ENCODE assay signal across 8 cellular contexts in genomic region chr2:42359894-42360483, GRCh38. TPM values are rescaled to one million over a fixed set of nuclear protein-coding genes. Genes with fewer than 3 reads are reported as not detected.
A peak's percentile ranks its signal among the peaks of the same experiment; 100 is the strongest.
DNase-seq lines count a peak whose midpoint lies in the region; ATAC-seq and TF ChIP-seq lines count a peak whose summit lies in the region.

No MANE protein-coding gene starts in this region.

- H4K20me1 ChIP-seq in IMR-90 (ENCODE audit: insufficient read depth, low read length) (peaks cover 42% of the 10 kb centered on the region), hepatocyte (ENCODE audit: insufficient read depth, poor library complexity, severe bottlenecking) (peaks cover 29% of the 10 kb centered on the region)

- H3K4me2 ChIP-seq in IMR-90 (ENCODE audit: low read depth, low read length): peak overlapping the region; percentile 99
- peak overlapping the region; percentile 70 for H3K4me2 ChIP-seq in hepatocyte

- H2AFZ ChIP-seq in IMR-90 (replicated peaks; ENCODE audit: low read length, poor library complexity) (no peak overlapping the region), hepatocyte (no peak overlapping the region)

- H3K79me1 ChIP-seq in IMR-90 (ENCODE audit: low read depth in 1 of 2, low read length in 2 of 2): peaks cover 11 to 44% of the 10 kb centered on the region in 2 experiments

- DNase-seq in IMR-90: peak; percentile 58
- DNase-seq in activated CD8-positive, alpha-beta memory T cell treated with anti-CD3 and anti-CD28 coated beads, Interleukin-2, amount 10 ng/mL, durations not matched to agents 7 days and 5 days: peak; percentile 56
- peak; percentile 46 for DNase-seq in hepatocyte (ENCODE audit: low spot score)
- DNase-seq in stimulated activated CD8-positive, alpha-beta memory T cell treated with anti-CD3 and anti-CD28 coated beads, Interleukin-4, amount 100 ng/mL, for 48 hours: peak; percentile 47
- no peak for DNase-seq in occipital lobe (lab: John Stamatoyannopoulos, UW)
- DNase-seq in omental fat pad (ENCODE audit: low spot score): no peak
- DNase-seq in NCI-H128 (lab: John Stamatoyannopoulos, UW; ENCODE audit: unreplicated experiment): no peak

- H4K91ac ChIP-seq in IMR-90 (ENCODE audit: insufficient read depth, low read depth, low read length): no peak overlapping the region

- intact Hi-C loops in IMR-90 (cut with micrococcal nuclease): loop anchor here (5.0 to 10.0 kb wide), 3 partner anchors 62 to 505 kb away; no protein-coding TSS in a partner anchor

- H2BK5ac ChIP-seq in IMR-90 (ENCODE audit: low read depth, low read length, poor library complexity, severe bottlenecking): no peak overlapping the region

- CTCF ChIA-PET in IMR-90 (lab: Yijun Ruan, JAX): no interaction called here
- CTCF ChIA-PET in activated CD8-positive, alpha-beta memory T cell treated with anti-CD3 and anti-CD28 coated beads, Interleukin-2, amount 10 ng/mL, durations not matched to agents 7 days and 5 days (lab: Charles Lee): interaction anchor here (0.6 to 1.6 kb wide), 7 partner anchors 9 to 519 kb away, joined by 3 to 5 read pairs (median 3); no protein-coding TSS in a partner anchor

- no peak overlapping the region for H2BK120ac ChIP-seq in IMR-90 (ENCODE audit: low read depth, low read length)

- H3K14ac ChIP-seq in IMR-90 (replicated peaks; ENCODE audit: low read depth, low read length): peak overlapping the region; percentile 80; the same call in 1 of the 2 replicates

- H3K9me3 ChIP-seq in IMR-90 (ENCODE audit: control insufficient read depth, insufficient read depth, low read length) (no peaks in the 10 kb centered on the region), hepatocyte (ENCODE audit: low read depth) (no peaks in the 10 kb centered on the region)

- peak overlapping the region; percentile 62; the same call in 1 of the 2 replicates for H3K56ac ChIP-seq in IMR-90 (ENCODE audit: extremely low read depth, insufficient read depth, low read length)

- peaks cover 10% of the 10 kb centered on the region for H3K9me1 ChIP-seq in IMR-90 (ENCODE audit: insufficient read depth, low read length)

- TF ChIP-seq POLR2A in IMR-90 (IDR thresholded peaks at IDR 0.05; ENCODE audit: low read depth, low read length): no peak

- H3K4me1 Mint-ChIP-seq in activated CD8-positive, alpha-beta memory T cell treated with anti-CD3 and anti-CD28 coated beads, Interleukin-2, amount 10 ng/mL, durations not matched to agents 7 days and 5 days: peaks cover 37% of the 10 kb centered on the region

- peaks cover 14% of the 10 kb centered on the region for H3K36me3 Mint-ChIP-seq in activated CD8-positive, alpha-beta memory T cell treated with anti-CD3 and anti-CD28 coated beads, Interleukin-2, amount 10 ng/mL, durations not matched to agents 7 days and 5 days

- peak overlapping the region; percentile 88 for H3K27ac Mint-ChIP-seq in activated CD8-positive, alpha-beta memory T cell treated with anti-CD3 and anti-CD28 coated beads, Interleukin-2, amount 10 ng/mL, durations not matched to agents 7 days and 5 days

- H3K27ac ChIP-seq in C4-2B (peak overlapping the region; percentile 97), IMR-90 (ENCODE audit: insufficient read depth, low read length) (peak overlapping the region; percentile 41; the same call in 1 of the 2 replicates), hepatocyte (peak overlapping the region; percentile 93)

- TF ChIP-seq CTCF in C4-2B (conservative IDR thresholded peaks at IDR 0.05) (no peak), IMR-90 (conservative IDR thresholded peaks at IDR 0.05; ENCODE audit: low read depth, low read length) (no peak), hepatocyte (IDR thresholded peaks at IDR 0.05; ENCODE audit: poor library complexity) (no peak), omental fat pad (IDR thresholded peaks at IDR 0.05) (no peak)

- H3K9me2 ChIP-seq in hepatocyte (replicated peaks; ENCODE audit: insufficient read depth): no peaks in the 10 kb centered on the region

- no peak for TF ChIP-seq RAD21 in IMR-90 (IDR thresholded peaks at IDR 0.05; ENCODE audit: low read length)

- POLR2A ChIA-PET in IMR-90 (lab: Charles Lee; ENCODE audit: unreplicated experiment): no interaction called here

- H3K4me3 Mint-ChIP-seq in activated CD8-positive, alpha-beta memory T cell treated with anti-CD3 and anti-CD28 coated beads, Interleukin-2, amount 10 ng/mL, durations not matched to agents 7 days and 5 days: peak overlapping the region; percentile 83

- peak overlapping the region; percentile 86 for H3K4me3 ChIP-seq in IMR-90 (ENCODE audit: insufficient read depth, low read depth, low read length)
- peak overlapping the region; percentile 74 for H3K4me3 ChIP-seq in hepatocyte

- dilution Hi-C loops in IMR-90 (cut with HindIII; ENCODE audit: low sequenced_read_pairs, unreplicated experiment): no loop called here

- H3K27me3 ChIP-seq in IMR-90 (ENCODE audit: control insufficient read depth, insufficient read depth, low read length) (peaks cover 2% of the 10 kb centered on the region), hepatocyte (no peaks in the 10 kb centered on the region)

- 0 out of 2 replicates have a peak, but pooled peaks cover 1% of the 10 kb centered on the region for H3K36me3 ChIP-seq in IMR-90 (ENCODE audit: control insufficient read depth, insufficient read depth, low read length)
- H3K36me3 ChIP-seq in hepatocyte (replicated peaks; ENCODE audit: insufficient read depth, low read depth): no peaks in the 10 kb centered on the region

- H3K79me2 ChIP-seq in hepatocyte: peaks cover 59% of the 10 kb centered on the region

- H4K5ac ChIP-seq in IMR-90 (ENCODE audit: low read depth, low read length): no peak overlapping the region; the same call in 1 of the 2 replicates

- TSS peak; percentile 72 for BruUV-seq in IMR-90 (replicated peaks; lab: Mats Ljungman, UMichigan)

- 33% methylated on average over 5 of the region's 13 CpGs; no CpG with 5 or more reads in 1 of the 2 experiments for WGBS in IMR-90 (ENCODE audit: extremely low coverage in 2 of 2, insufficient read length in 1 of 2), 2 experiments
- WGBS in hepatocyte (ENCODE audit: low lambda C conversion rate, missing lambda C conversion rate): 28% methylated on average over 13 of the region's 13 CpGs

- no peak overlapping the region for H3K18ac ChIP-seq in IMR-90 (ENCODE audit: low read depth, low read length)

- H2AK9ac ChIP-seq in IMR-90 (replicated peaks; ENCODE audit: low read depth, low read length, poor library complexity): peak overlapping the region; percentile 96

- H4K8ac ChIP-seq in IMR-90 (ENCODE audit: low read depth in 2 of 2, low read length in 2 of 2): peak overlapping the region in 1 of 2 experiments; percentile 89; a peak in 1 of 4 replicates

- peak overlapping the region; percentile 87 for H3K4ac ChIP-seq in IMR-90 (ENCODE audit: low read depth, low read length)

- H3K9ac ChIP-seq in IMR-90 (ENCODE audit: low read depth, low read length): peak overlapping the region; percentile 92

- ATAC-seq in IMR-90 (ENCODE audit: low read depth): no peak
- peak; percentile 3 for ATAC-seq in activated CD8-positive, alpha-beta memory T cell treated with anti-CD3 and anti-CD28 coated beads, Interleukin-2, amount 10 ng/mL, durations not matched to agents 7 days and 5 days
- ATAC-seq in omental fat pad (ENCODE audit: low FRiP score): no peak

- H3K4me1 ChIP-seq in IMR-90 (ENCODE audit: control insufficient read depth, insufficient read depth, low read length) (peaks cover 4% of the 10 kb centered on the region), hepatocyte (ENCODE audit: insufficient read depth) (peaks cover 10% of the 10 kb centered on the region)

- no peak overlapping the region for H2BK20ac ChIP-seq in IMR-90 (ENCODE audit: low read depth, low read length)

- H3K23ac ChIP-seq in IMR-90 (ENCODE audit: low read depth, low read length): peak overlapping the region; percentile 63; the same call in 1 of the 2 replicates

- peak overlapping the region; percentile 29; the same call in 1 of the 2 replicates for H2AK5ac ChIP-seq in IMR-90 (ENCODE audit: low read depth, low read length)

- peaks cover 3% of the 10 kb centered on the region for H3K27me3 Mint-ChIP-seq in activated CD8-positive, alpha-beta memory T cell treated with anti-CD3 and anti-CD28 coated beads, Interleukin-2, amount 10 ng/mL, durations not matched to agents 7 days and 5 days

- no peak overlapping the region for H2BK15ac ChIP-seq in IMR-90 (ENCODE audit: low read depth, low read length)

- in situ Hi-C loops in IMR-90 (cut with MboI; ENCODE audit: low sequenced_read_pairs): no loop called here

- H3K9me3 Mint-ChIP-seq in activated CD8-positive, alpha-beta memory T cell treated with anti-CD3 and anti-CD28 coated beads, Interleukin-2, amount 10 ng/mL, durations not matched to agents 7 days and 5 days (ENCODE audit: low read depth): no peaks in the 10 kb centered on the region

TF ChIP-seq in IMR-90, 13 proteins besides CTCF, POLR2A, EP300 and RAD21:
- TF ChIP-seq MXI1 (IDR thresholded peaks at IDR 0.05; ENCODE audit: borderline replicate concordance, low read depth, low read length) (no peak), CEBPB (IDR thresholded peaks at IDR 0.05; ENCODE audit: low read depth, low read length) (peak; percentile 83)
TF ChIP-seq in IMR-90: peak in this region for 1.

RNA-seq across cellular contexts. Expression of gene COX7A2L, which starts 1.0 kb away (rescaled TPM):
- total RNA-seq in IMR-90 (2012; rRNA removed): 123 and 192 TPM in 2 replicates
- 97.5 and 132 TPM in 2 replicates for polyA plus RNA-seq in IMR-90 (2012; rRNA removed)
- polyA plus RNA-seq in IMR-90 (2012; cell fraction: cytosol; rRNA removed): 77.9 and 131 TPM in 2 replicates
- polyA plus RNA-seq in IMR-90 (2012; cell fraction: nucleus; rRNA removed; ENCODE audit: low replicate concordance): 18.4 and 53.3 TPM in 2 replicates
- 10 to 100 TPM; 80.0 to 92.6 TPM for total RNA-seq in activated CD8-positive, alpha-beta memory T cell treated with anti-CD3 and anti-CD28 coated beads, Interleukin-2, amount 10 ng/mL, durations not matched to agents 7 days and 5 days
- 247 and 252 TPM in 2 replicates for total RNA-seq in hepatocyte
- 130 and 134 TPM in 2 replicates for polyA plus RNA-seq in hepatocyte
- 145 TPM for total RNA-seq in occipital lobe
- total RNA-seq in omental fat pad: 100 to 1,000 TPM; 108 to 152 (median 126) TPM

Comparison
In these comparisons a context has a peak if more than half of its experiments do, and no peak if none do; other contexts are left out.
1. H3K27ac ChIP-seq: peak in every context shown above with its lines; median percentile 97 in C4-2B; 93 in hepatocyte; 41 in IMR-90.
2. DNase-seq: peak in IMR-90 (single experiment), activated CD8-positive, alpha-beta memory T cell treated with anti-CD3 and anti-CD28 coated beads, Interleukin-2, amount 10 ng/mL, durations not matched to agents 7 days and 5 days (single experiment), hepatocyte (single experiment) and stimulated activated CD8-positive, alpha-beta memory T cell treated with anti-CD3 and anti-CD28 coated beads, Interleukin-4, amount 100 ng/mL, for 48 hours (single experiment); none in occipital lobe (single experiment), omental fat pad (single experiment) and NCI-H128 (single experiment).